In genomic region chr15:35088329-35088728, GRCh38 we compare ENCODE assay signal across 34 cellular contexts. TPM values are rescaled to one million over a fixed set of nuclear protein-coding genes. Genes with fewer than 3 reads are reported as not detected.
"Had no signal": no experiment of that assay in that cellular context is flagged by ENCODE, and none has a peak within 500 bp of the region (broad histone marks: within the 10 kb centered on the region; RNA-seq: fewer than 3 reads in every experiment).

No MANE protein-coding gene starts in this region.

- H3K4me1 ChIP-seq: ascending aorta, breast epithelium, gastrocnemius medialis, heart left ventricle had no signal

- H3K36me3 Mint-ChIP-seq: activated CD4-positive, alpha-beta memory T cell treated with anti-CD3 and anti-CD28 coated beads for 36 hours; activated CD8-positive, alpha-beta memory T cell treated with anti-CD3 and anti-CD28 coated beads, Interleukin-2, amount 10 ng/mL, durations not matched to agents 7 days and 5 days; activated naive CD4-positive, alpha-beta T cell treated with anti-CD3 and anti-CD28 coated beads, Interleukin-2, amount 10 ng/mL, durations not matched to agents 7 days and 5 days; activated naive CD8-positive, alpha-beta T cell treated with anti-CD3 and anti-CD28 coated beads, Interleukin-2, amount 10 ng/mL, durations not matched to agents 7 days and 5 days; brain had no signal

- H3K4me3 ChIP-seq: ascending aorta, breast epithelium, coronary artery, dorsolateral prefrontal cortex, gastrocnemius medialis, heart left ventricle had no signal

- H3K4me1 Mint-ChIP-seq: activated CD4-positive, alpha-beta T cell treated with anti-CD3 and anti-CD28 coated beads for 36 hours; activated CD4-positive, alpha-beta T cell treated with anti-CD3 and anti-CD28 coated beads, Interleukin-2, amount 10 ng/mL, durations not matched to agents 24 days and 14 days; activated CD8-positive, alpha-beta memory T cell treated with anti-CD3 and anti-CD28 coated beads, Interleukin-2, amount 10 ng/mL, durations not matched to agents 7 days and 5 days; activated naive CD4-positive, alpha-beta T cell treated with anti-CD3 and anti-CD28 coated beads, Interleukin-2, amount 10 ng/mL, durations not matched to agents 7 days and 5 days; activated naive CD8-positive, alpha-beta T cell treated with anti-CD3 and anti-CD28 coated beads, Interleukin-2, amount 10 ng/mL, durations not matched to agents 7 days and 5 days; brain; central memory CD8-positive, alpha-beta T cell had no signal

- ATAC-seq: activated CD4-positive, alpha-beta T cell treated with anti-CD3 and anti-CD28 coated beads for 36 hours; activated CD8-positive, alpha-beta memory T cell treated with anti-CD3 and anti-CD28 coated beads, Interleukin-2, amount 10 ng/mL, durations not matched to agents 7 days and 5 days; activated CD8-positive, alpha-beta T cell treated with anti-CD3 and anti-CD28 coated beads, Interleukin-2, amount 10 ng/mL, durations not matched to agents 7 days and 5 days; activated naive CD4-positive, alpha-beta T cell treated with anti-CD3 and anti-CD28 coated beads, Interleukin-2, amount 50 U/mL, for 72 hours; esophagus mucosa; foreskin keratinocyte; gastrocnemius medialis; heart left ventricle had no signal

- H3K27me3 ChIP-seq: ascending aorta, breast epithelium, dorsolateral prefrontal cortex, foreskin keratinocyte, gastrocnemius medialis, heart left ventricle had no signal

- H3K36me3 ChIP-seq: ascending aorta, breast epithelium, gastrocnemius medialis, heart left ventricle had no signal

- H3K27ac ChIP-seq: ascending aorta, breast epithelium, coronary artery, dorsolateral prefrontal cortex, foreskin keratinocyte, gastrocnemius medialis, heart left ventricle had no signal

- H3K9me3 ChIP-seq: ascending aorta, breast epithelium, gastrocnemius medialis, heart left ventricle had no signal

- H3K27ac Mint-ChIP-seq: activated CD4-positive, alpha-beta memory T cell treated with anti-CD3 and anti-CD28 coated beads for 36 hours; activated CD4-positive, alpha-beta T cell treated with anti-CD3 and anti-CD28 coated beads for 36 hours; activated CD4-positive, alpha-beta T cell treated with anti-CD3 and anti-CD28 coated beads, Interleukin-2, amount 10 ng/mL, durations not matched to agents 24 days and 14 days; activated CD8-positive, alpha-beta memory T cell treated with anti-CD3 and anti-CD28 coated beads, Interleukin-2, amount 10 ng/mL, durations not matched to agents 7 days and 5 days; activated CD8-positive, alpha-beta T cell treated with anti-CD3 and anti-CD28 coated beads, Interleukin-2, amount 10 ng/mL, durations not matched to agents 7 days and 5 days; activated naive CD4-positive, alpha-beta T cell treated with anti-CD3 and anti-CD28 coated beads, Interleukin-2, amount 10 ng/mL, durations not matched to agents 7 days and 5 days; activated naive CD4-positive, alpha-beta T cell treated with anti-CD3 and anti-CD28 coated beads, Interleukin-2, amount 50 U/mL, for 72 hours; activated naive CD8-positive, alpha-beta T cell treated with anti-CD3 and anti-CD28 coated beads, Interleukin-2, amount 10 ng/mL, durations not matched to agents 7 days and 5 days; brain; dendritic cell treated with granulocyte-macrophage colony-stimulating factor and Interleukin-4, amounts not matched to agents 40 ng/mL and 50 ng/mL, for 4 days; endodermal cell had no signal

- H3K9me3 Mint-ChIP-seq: activated CD4-positive, alpha-beta memory T cell treated with anti-CD3 and anti-CD28 coated beads for 36 hours; activated CD4-positive, alpha-beta T cell treated with anti-CD3 and anti-CD28 coated beads, Interleukin-2, amount 10 ng/mL, durations not matched to agents 24 days and 14 days; activated naive CD4-positive, alpha-beta T cell treated with anti-CD3 and anti-CD28 coated beads, Interleukin-2, amount 10 ng/mL, durations not matched to agents 7 days and 5 days; activated naive CD8-positive, alpha-beta T cell treated with anti-CD3 and anti-CD28 coated beads, Interleukin-2, amount 10 ng/mL, durations not matched to agents 7 days and 5 days; central memory CD8-positive, alpha-beta T cell had no signal

- H3K27me3 Mint-ChIP-seq: activated CD4-positive, alpha-beta memory T cell treated with anti-CD3 and anti-CD28 coated beads for 36 hours; activated CD4-positive, alpha-beta T cell treated with anti-CD3 and anti-CD28 coated beads for 36 hours; activated CD4-positive, alpha-beta T cell treated with anti-CD3 and anti-CD28 coated beads, Interleukin-2, amount 10 ng/mL, durations not matched to agents 24 days and 14 days; activated naive CD4-positive, alpha-beta T cell treated with anti-CD3 and anti-CD28 coated beads, Interleukin-2, amount 10 ng/mL, durations not matched to agents 7 days and 5 days; central memory CD8-positive, alpha-beta T cell; dendritic cell treated with granulocyte-macrophage colony-stimulating factor and Interleukin-4, amounts not matched to agents 40 ng/mL and 50 ng/mL, for 4 days had no signal

- H3K4me3 Mint-ChIP-seq: activated CD4-positive, alpha-beta memory T cell treated with anti-CD3 and anti-CD28 coated beads for 36 hours; activated CD4-positive, alpha-beta T cell treated with anti-CD3 and anti-CD28 coated beads for 36 hours; activated CD4-positive, alpha-beta T cell treated with anti-CD3 and anti-CD28 coated beads, Interleukin-2, amount 10 ng/mL, durations not matched to agents 24 days and 14 days; activated CD8-positive, alpha-beta memory T cell treated with anti-CD3 and anti-CD28 coated beads, Interleukin-2, amount 10 ng/mL, durations not matched to agents 7 days and 5 days; activated CD8-positive, alpha-beta T cell treated with anti-CD3 and anti-CD28 coated beads, Interleukin-2, amount 10 ng/mL, durations not matched to agents 7 days and 5 days; activated naive CD4-positive, alpha-beta T cell treated with anti-CD3 and anti-CD28 coated beads, Interleukin-2, amount 10 ng/mL, durations not matched to agents 7 days and 5 days; activated naive CD8-positive, alpha-beta T cell treated with anti-CD3 and anti-CD28 coated beads, Interleukin-2, amount 10 ng/mL, durations not matched to agents 7 days and 5 days; brain; central memory CD8-positive, alpha-beta T cell; dendritic cell treated with granulocyte-macrophage colony-stimulating factor and Interleukin-4, amounts not matched to agents 40 ng/mL and 50 ng/mL, for 4 days; endodermal cell had no signal

- DNase-seq: activated CD4-positive, alpha-beta memory T cell treated with anti-CD3 and anti-CD28 coated beads for 36 hours; activated CD4-positive, alpha-beta T cell treated with anti-CD3 and anti-CD28 coated beads for 36 hours; activated CD4-positive, alpha-beta T cell treated with anti-CD3 and anti-CD28 coated beads, Interleukin-2, amount 10 ng/mL, durations not matched to agents 24 days and 14 days; activated CD4-positive, CD25-positive, alpha-beta regulatory T cell; activated CD4-positive, CD25-positive, alpha-beta regulatory T cell treated with anti-CD3 and anti-CD28 coated beads, Interleukin-2, amount 50 U/mL, for 72 hours; activated CD8-positive, alpha-beta memory T cell treated with anti-CD3 and anti-CD28 coated beads, Interleukin-2, amount 10 ng/mL, durations not matched to agents 7 days and 5 days; activated CD8-positive, alpha-beta memory T cell treated with anti-CD3 and anti-CD28 coated beads, Interleukin-2, amount 50 U/mL, for 4 hours; activated CD8-positive, alpha-beta T cell treated with anti-CD3 and anti-CD28 coated beads, Interleukin-2, amount 10 ng/mL, durations not matched to agents 7 days and 5 days; activated gamma-delta T cell; activated naive CD4-positive, alpha-beta T cell; activated naive CD4-positive, alpha-beta T cell treated with anti-CD3 and anti-CD28 coated beads, Interleukin-2, amount 10 ng/mL, durations not matched to agents 7 days and 5 days; activated naive CD8-positive, alpha-beta T cell treated with anti-CD3 and anti-CD28 coated beads, Interleukin-2, amount 10 ng/mL, durations not matched to agents 7 days and 5 days; activated T-cell treated with anti-CD3 and anti-CD28 coated beads, Interleukin-2, amount 50 U/mL, for 1 hour; activated T-cell treated with anti-CD3 and anti-CD28 coated beads, Interleukin-2, amount 50 U/mL, for 48 hours; dorsolateral prefrontal cortex; effector memory CD4-positive, alpha-beta T cell; endodermal cell; gastrocnemius medialis; glutamatergic neuron; heart left ventricle; T-helper 2 cell had no signal

RNA-seq across cellular contexts. Expression of gene NANOGP8, which starts 3.2 kb away (rescaled TPM):
- total RNA-seq: activated CD4-positive, alpha-beta memory T cell treated with anti-CD3 and anti-CD28 coated beads for 36 hours; activated CD4-positive, alpha-beta T cell treated with anti-CD3 and anti-CD28 coated beads for 36 hours; activated CD4-positive, alpha-beta T cell treated with anti-CD3 and anti-CD28 coated beads, Interleukin-2, amount 10 ng/mL, durations not matched to agents 24 days and 14 days; activated CD8-positive, alpha-beta memory T cell treated with anti-CD3 and anti-CD28 coated beads for 36 hours; activated CD8-positive, alpha-beta memory T cell treated with anti-CD3 and anti-CD28 coated beads, Interleukin-2, amount 10 ng/mL, durations not matched to agents 7 days and 5 days; activated CD8-positive, alpha-beta T cell treated with anti-CD3 and anti-CD28 coated beads, Interleukin-2, amount 10 ng/mL, durations not matched to agents 7 days and 5 days; activated naive CD4-positive, alpha-beta T cell treated with anti-CD3 and anti-CD28 coated beads, Interleukin-2, amount 50 U/mL, for 72 hours; activated naive CD8-positive, alpha-beta T cell treated with anti-CD3 and anti-CD28 coated beads, Interleukin-2, amount 10 ng/mL, durations not matched to agents 7 days and 5 days; ascending aorta; cardiac septum; epithelial cell of proximal tubule; foreskin keratinocyte; gastrocnemius medialis; T-helper 1 cell treated with Interleukin-12 subunit alpha and Interleukin-12 subunit beta and Interleukin-4 antibody, amounts not matched to agents 30 ng/mL and 1 ng/mL, for 36 hours had no signal
- polyA plus RNA-seq: foreskin keratinocyte had no signal
